Comparison of ENCODE assay signal across 13 cellular contexts in the genomic region with DNA sequence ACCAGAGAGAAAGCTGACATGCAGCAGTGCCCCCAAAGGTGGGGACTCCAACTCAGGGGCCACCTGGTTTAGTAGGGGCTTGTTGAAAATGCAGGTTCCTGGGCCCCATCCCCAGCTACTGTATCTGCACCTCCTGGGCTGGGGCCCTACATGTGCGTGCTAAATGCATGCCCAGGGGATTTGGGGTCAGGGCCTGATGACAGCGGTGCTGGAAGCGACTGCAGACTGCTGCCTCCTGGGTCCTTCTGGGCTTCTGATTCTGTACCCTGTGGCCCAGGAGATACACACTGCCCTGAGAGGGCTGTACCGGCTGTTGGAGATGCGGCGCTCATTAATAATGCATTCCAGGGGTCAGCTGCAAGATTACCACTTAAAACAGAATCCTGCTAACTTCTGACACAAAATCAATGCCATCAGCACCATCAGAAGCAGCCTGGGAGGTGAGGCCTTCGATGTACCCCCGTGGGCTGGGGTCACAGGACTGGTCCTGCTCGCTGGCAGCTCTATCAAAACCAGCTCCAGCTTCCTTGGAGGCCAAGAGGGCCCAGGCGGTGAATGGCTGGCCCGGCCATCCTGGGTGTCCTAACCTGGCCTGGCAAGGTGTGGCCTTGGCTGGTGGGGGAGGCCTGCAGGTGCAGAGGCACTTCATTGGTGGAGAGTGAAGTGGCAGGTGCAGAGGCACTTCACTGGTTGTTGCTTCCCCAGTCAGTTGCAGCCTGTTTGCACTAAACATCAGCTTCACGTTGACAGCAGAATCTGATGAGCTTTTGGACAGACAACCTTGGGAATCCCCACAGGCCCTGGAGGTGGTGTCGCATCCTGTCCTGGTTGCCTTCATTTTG.
"Had no signal": no experiment of that assay in that cellular context is flagged by ENCODE, and none has a peak within 500 bp of the region (broad histone marks: within the 10 kb centered on the region; RNA-seq: fewer than 3 reads in every experiment).

No MANE protein-coding gene starts in this region.

- H3K36me3 ChIP-seq: esophagus squamous epithelium had no signal

- ATAC-seq: activated naive CD8-positive, alpha-beta T cell treated with anti-CD3 and anti-CD28 coated beads, Interleukin-2, amount 50 U/mL, for 24 hours; natural killer cell treated with Interleukin-12 subunit alpha and Interleukin-12 subunit beta and Interleukin-15 and Interleukin-18, amount 100 ng/mL, for 72 hours; psoas muscle had no signal

- H3K4me3 ChIP-seq: esophagus squamous epithelium, psoas muscle had no signal

- H3K27ac ChIP-seq: esophagus squamous epithelium, psoas muscle, testis had no signal

- DNase-seq: activated CD4-positive, alpha-beta memory T cell treated with anti-CD3 and anti-CD28 coated beads, Interleukin-2, amount 10 ng/mL, durations not matched to agents 7 days and 5 days; activated naive CD4-positive, alpha-beta T cell treated with Interleukin-2 at 50 U/mL for 16 hours; activated naive CD8-positive, alpha-beta T cell treated with anti-CD3 and anti-CD28 coated beads, Interleukin-2, amount 50 U/mL, for 24 hours; activated T-cell treated with anti-CD3 and anti-CD28 coated beads, Interleukin-2, amount 50 U/mL, for 48 hours; esophagus squamous epithelium; foreskin fibroblast; occipital lobe; psoas muscle; stimulated activated CD4-positive, alpha-beta T cell treated with anti-CD3 and anti-CD28 coated beads, Interleukin-15, amount 100 ng/mL, for 24 hours; stimulated activated CD4-positive, alpha-beta T cell treated with anti-CD3 and anti-CD28 coated beads, Interleukin-4, amount 100 ng/mL, for 24 hours; T-helper 9 cell; testis had no signal

- H3K27me3 ChIP-seq: esophagus squamous epithelium, testis had no signal

- H3K4me1 ChIP-seq: esophagus squamous epithelium, psoas muscle, testis had no signal

- H3K9me3 ChIP-seq: esophagus squamous epithelium, psoas muscle, testis had no signal
